8 cellular contexts compared by ENCODE assay signal in genomic region chr6:33161354-33162320, GRCh38. TPM values are rescaled to one million over a fixed set of nuclear protein-coding genes. Genes with fewer than 3 reads are reported as not detected.
DNase-seq lines count a peak whose midpoint lies in the region; ATAC-seq lines count a peak whose summit lies in the region.

No MANE protein-coding gene starts in this region.

- peaks cover 0 to 2% (median 0%) of the 10 kb centered on the region in 8 donors for H3K9me3 Mint-ChIP-seq in CD4-positive, alpha-beta memory T cell

- H3K27ac Mint-ChIP-seq in CD4-positive, alpha-beta memory T cell, result peak overlapping the region in 6 of 7 donors; percentile 45 to 91 (median 86)

- POLR2A ChIA-PET in CD4-positive, alpha-beta memory T cell (lab: Charles Lee; ENCODE audit: partially characterized antibody), result interaction anchor here (0.7 to 5.6 kb wide), 9 partner anchors 32 to 138 kb away, joined by 3 to 60 read pairs (median 4); partner anchors contain the start of genes B3GALT4, RING1 and VPS52

- H3K9me3 ChIP-seq in CD4-positive, alpha-beta memory T cell (ENCODE audit: control insufficient read depth in 1 of 2, low read length in 2 of 2), result no peaks in the 10 kb centered on the region

- H3K4me3 ChIP-seq in CD4-positive, alpha-beta memory T cell (ENCODE audit: low read length in 2 of 2), result peak overlapping the region; percentile 23 to 54

- DNase-seq in CD4-positive, alpha-beta memory T cell, result peak; percentile 75 to 84 (median 77)
- DNase-seq in NCI-H2171 treated with DMSO at 0.1 percent for 48 hours (lab: John Stamatoyannopoulos, UW), result peak; percentile 54
- peak; percentile 68 to 84 for DNase-seq in activated CD4-positive, alpha-beta T cell treated with anti-CD3 and anti-CD28 coated beads for 24 hours (ENCODE audit: low read depth in 2 of 2)
- DNase-seq in cerebellum (ENCODE audit: low spot score), result peak; percentile 79
- peak; percentile 62 to 80 for DNase-seq in stimulated activated CD4-positive, alpha-beta T cell treated with anti-CD3 and anti-CD28 coated beads, Interleukin-15, amount 100 ng/mL, for 48 hours (ENCODE audit: low read depth in 2 of 2)

- H3K4me1 ChIP-seq in CD4-positive, alpha-beta memory T cell (ENCODE audit: insufficient read depth, low read length), result peaks cover 5% of the 10 kb centered on the region

- H3K4me1 Mint-ChIP-seq in CD4-positive, alpha-beta memory T cell, result peaks cover 1 to 11% (median 8%) of the 10 kb centered on the region in 4 donors

- no peaks in the 10 kb centered on the region for H3K27me3 ChIP-seq in CD4-positive, alpha-beta memory T cell (ENCODE audit: insufficient read depth, low read length)
- no peaks in the 10 kb centered on the region for H3K27me3 ChIP-seq in layer of hippocampus (ENCODE audit: control insufficient read depth, insufficient read depth, low read length)

- peak overlapping the region; percentile 83 to 92 (median 89) for H3K4me3 Mint-ChIP-seq in CD4-positive, alpha-beta memory T cell

- H3K27me3 Mint-ChIP-seq in CD4-positive, alpha-beta memory T cell, result peaks cover 2 to 8% of the 10 kb centered on the region in 2 donors

- no peaks in the 10 kb centered on the region for H3K36me3 ChIP-seq in CD4-positive, alpha-beta memory T cell (ENCODE audit: insufficient read depth, low read length)

- ATAC-seq in GM21723 (IDR thresholded peaks at IDR 0.05; ENCODE audit: unreplicated experiment) (peak; percentile 76), GM19035 (IDR thresholded peaks at IDR 0.05; ENCODE audit: unreplicated experiment) (no peak)

- no peaks in the 10 kb centered on the region for H3K36me3 Mint-ChIP-seq in CD4-positive, alpha-beta memory T cell

- intact Hi-C loops in CD4-positive, alpha-beta memory T cell (cut with micrococcal nuclease), result loop anchor here (1.0 kb wide), 2 partner anchors 36 to 87 kb away; no protein-coding TSS in a partner anchor

- H3K27ac ChIP-seq in CD4-positive, alpha-beta memory T cell (ENCODE audit: low read depth, low read length), result no peak overlapping the region
- peak overlapping the region; percentile 38 for H3K27ac ChIP-seq in layer of hippocampus (ENCODE audit: low read depth, low read length)

- CTCF ChIA-PET in CD4-positive, alpha-beta memory T cell (lab: Charles Lee; ENCODE audit: partially characterized antibody), result interaction anchor here (1.1 to 8.5 kb wide), 10 partner anchors 12 to 147 kb away, joined by 3 to 105 read pairs (median 6); partner anchors contain the start of genes RGL2, RXRB and SLC39A7

RNA-seq across cellular contexts. Expression of gene COL11A2, which starts 30.6 kb away (rescaled TPM):
- 1 to 10 TPM; 1.2 to 1.6 TPM for total RNA-seq in CD4-positive, alpha-beta memory T cell
- polyA plus RNA-seq in CD4-positive, alpha-beta memory T cell, result under 1 TPM; 0.40 to 0.49 TPM
- total RNA-seq in cerebellum, result 1.9 TPM

RNA-seq across cellular contexts. Expression of gene RXRB, which starts 38.8 kb away (rescaled TPM):
- total RNA-seq in CD4-positive, alpha-beta memory T cell, result 10 to 100 TPM; 89.2 to 94.3 TPM
- polyA plus RNA-seq in CD4-positive, alpha-beta memory T cell, result 10 to 100 TPM in 1 of 2 donors, 1 to 10 TPM in 1; 5.6 to 11.5 TPM
- 23.2 TPM for total RNA-seq in cerebellum

RNA-seq across cellular contexts. Expression of gene SLC39A7, which starts 39.0 kb away (rescaled TPM):
- total RNA-seq in CD4-positive, alpha-beta memory T cell, result 10 to 100 TPM; 40.8 to 40.9 TPM
- polyA plus RNA-seq in CD4-positive, alpha-beta memory T cell, result 10 to 100 TPM; 22.9 to 23.1 TPM
- 30.8 TPM for total RNA-seq in cerebellum

RNA-seq across cellular contexts. Expression of gene HSD17B8, which starts 42.8 kb away (rescaled TPM):
- 10 to 100 TPM; 20.2 to 22.3 TPM for total RNA-seq in CD4-positive, alpha-beta memory T cell
- 10 to 100 TPM; 57.4 to 77.3 TPM for polyA plus RNA-seq in CD4-positive, alpha-beta memory T cell
- 2.4 TPM for total RNA-seq in cerebellum

RNA-seq across cellular contexts. Expression of gene RING1, which starts 46.7 kb away (rescaled TPM):
- 10 to 100 TPM; 36.8 to 38.4 TPM for total RNA-seq in CD4-positive, alpha-beta memory T cell
- polyA plus RNA-seq in CD4-positive, alpha-beta memory T cell, result 1 to 10 TPM; 3.4 to 7.8 TPM
- 15.2 TPM for total RNA-seq in cerebellum
